8 cellular contexts compared by ENCODE assay signal in the genomic region with DNA sequence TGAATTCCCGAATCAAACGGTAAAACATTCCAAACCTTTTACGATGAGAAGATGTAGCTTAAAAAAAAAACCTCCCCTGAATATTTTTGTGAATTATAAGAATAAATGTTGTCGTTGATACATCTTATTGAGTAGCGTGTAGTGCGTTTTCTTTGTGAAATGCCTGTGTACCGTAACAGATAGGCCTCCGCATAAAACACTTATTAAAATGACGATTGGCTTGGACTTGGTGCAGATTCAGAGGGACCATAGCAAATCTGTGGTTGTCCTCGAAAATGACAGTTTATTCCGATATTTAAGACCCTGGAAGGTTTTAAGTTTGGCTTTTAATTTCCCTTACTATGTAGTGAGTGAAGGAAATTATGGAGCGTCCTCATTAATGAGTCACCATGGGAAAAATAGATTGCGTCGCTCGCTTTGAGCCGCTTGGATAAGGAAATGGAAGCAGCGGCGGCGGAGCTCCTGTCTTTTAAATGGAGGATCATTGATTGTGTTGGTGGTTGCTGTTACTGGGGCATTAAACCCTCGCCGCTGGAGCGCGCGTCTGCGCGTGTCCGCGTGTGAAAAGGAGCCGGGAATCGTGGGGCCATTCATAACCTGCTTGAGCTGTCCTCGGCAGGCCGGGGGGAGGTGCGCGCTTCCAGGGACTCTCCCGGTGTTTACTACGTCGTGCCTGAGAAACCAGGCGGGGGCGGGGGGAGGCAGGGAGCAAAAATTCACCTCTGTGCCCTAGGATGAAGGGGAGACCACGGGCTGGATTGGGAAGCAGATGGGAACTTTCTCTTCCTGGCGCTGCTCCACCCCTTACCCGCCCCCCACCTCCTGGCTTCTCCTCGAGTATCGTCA. TPM values are rescaled to one million over a fixed set of nuclear protein-coding genes. Genes with fewer than 3 reads are reported as not detected.
DNase-seq lines count a peak whose midpoint lies in the region; ATAC-seq and TF ChIP-seq lines count a peak whose summit lies in the region.

No MANE protein-coding gene starts in this region.

- BruUV-seq in Calu3 (replicated peaks; lab: Mats Ljungman, UMichigan) = TSS peak; percentile 39

- H3K4me1 Mint-ChIP-seq in Calu3 (ENCODE audit: low read depth, unreplicated experiment) = no peaks in the 10 kb centered on the region
- H3K4me1 Mint-ChIP-seq in activated T-helper 2 cell treated with anti-CD3 and anti-CD28 coated beads, Interferon-gamma antibody, Interleukin-2, Interleukin-4, amounts not matched to agents 10 μg/mL and 5 μg/mL and 100 μg/mL, durations not matched to agents 14 hours and 24 hours and 36 hours (ENCODE audit: low read depth) = peaks cover 46% of the 10 kb centered on the region
- H3K4me1 Mint-ChIP-seq in natural killer cell = peaks cover 30% of the 10 kb centered on the region in 2 donors
- peaks cover 64% of the 10 kb centered on the region for H3K4me1 Mint-ChIP-seq in stimulated activated naive CD8-positive, alpha-beta T cell treated with anti-CD3 and anti-CD28 coated beads, Interleukin-15, amount 100 ng/mL, for 72 hours

- no peak overlapping the region for H2AFZ ChIP-seq in Karpas-422 (ENCODE audit: low read length)

- TF ChIP-seq CTCF in Calu3 (IDR thresholded peaks at IDR 0.05; ENCODE audit: unreplicated experiment) (no peak), fibroblast of mammary gland (conservative IDR thresholded peaks at IDR 0.05; ENCODE audit: control insufficient read depth, insufficient read depth, low read depth, low read length) (no peak), natural killer cell (IDR thresholded peaks at IDR 0.05) (no peak)

- peaks cover 32% of the 10 kb centered on the region for H4K20me1 ChIP-seq in Karpas-422 (ENCODE audit: insufficient read depth, low read depth, low read length)

- H3K4me3 Mint-ChIP-seq in Calu3 (ENCODE audit: low read depth, unreplicated experiment) = peak overlapping the region; percentile 90
- H3K4me3 Mint-ChIP-seq in activated T-helper 2 cell treated with anti-CD3 and anti-CD28 coated beads, Interferon-gamma antibody, Interleukin-2, Interleukin-4, amounts not matched to agents 10 μg/mL and 5 μg/mL and 100 μg/mL, durations not matched to agents 14 hours and 24 hours and 36 hours (ENCODE audit: low read depth) = peak overlapping the region; percentile 99
- H3K4me3 Mint-ChIP-seq in natural killer cell = peak overlapping the region; percentile 98
- H3K4me3 Mint-ChIP-seq in stimulated activated naive CD8-positive, alpha-beta T cell treated with anti-CD3 and anti-CD28 coated beads, Interleukin-15, amount 100 ng/mL, for 72 hours = peak overlapping the region; percentile 96 to 97

- H3K27me3 ChIP-seq in Karpas-422 (ENCODE audit: low read length) = no peaks in the 10 kb centered on the region

- H3K36me3 ChIP-seq in Karpas-422 (ENCODE audit: insufficient read depth, low read length) = no peaks in the 10 kb centered on the region

- peak; percentile 79 for DNase-seq in Calu3
- DNase-seq in Karpas-422 = peak; percentile 65
- peak; percentile 47 for DNase-seq in activated T-helper 2 cell treated with anti-CD3 and anti-CD28 coated beads, Interferon-gamma antibody, Interleukin-2, Interleukin-4, amounts not matched to agents 10 μg/mL and 5 μg/mL and 100 μg/mL, durations not matched to agents 14 hours and 24 hours and 36 hours (ENCODE audit: low spot score)
- DNase-seq in fibroblast of mammary gland (ENCODE audit: low read depth) = peak; percentile 80
- peak; percentile 64 for DNase-seq in natural killer cell
- DNase-seq in stimulated activated naive CD8-positive, alpha-beta T cell treated with anti-CD3 and anti-CD28 coated beads, Interleukin-15, amount 100 ng/mL, for 72 hours = peak; percentile 51 to 64

- CTCF ChIA-PET in Calu3 (lab: Charles Lee) = interaction anchor here (0.6 to 1.0 kb wide), 6 partner anchors 15 to 80 kb away, joined by 3 to 10 read pairs (median 5); no protein-coding TSS in a partner anchor

- H3K36me3 Mint-ChIP-seq in Calu3 (ENCODE audit: insufficient read depth, unreplicated experiment) (peaks cover 34% of the 10 kb centered on the region), natural killer cell (no peaks in the 10 kb centered on the region)
- peaks cover 26% of the 10 kb centered on the region for H3K36me3 Mint-ChIP-seq in activated T-helper 2 cell treated with anti-CD3 and anti-CD28 coated beads, Interferon-gamma antibody, Interleukin-2, Interleukin-4, amounts not matched to agents 10 μg/mL and 5 μg/mL and 100 μg/mL, durations not matched to agents 14 hours and 24 hours and 36 hours (ENCODE audit: low read depth)

- peaks cover 72% of the 10 kb centered on the region for H3K4me1 ChIP-seq in Karpas-422 (ENCODE audit: low read length)

- H3K27me3 Mint-ChIP-seq in Calu3 (ENCODE audit: unreplicated experiment) (no peaks in the 10 kb centered on the region), natural killer cell (ENCODE audit: low read depth in 2 of 2) (no peaks in the 10 kb centered on the region)
- no peaks in the 10 kb centered on the region for H3K27me3 Mint-ChIP-seq in activated T-helper 2 cell treated with anti-CD3 and anti-CD28 coated beads, Interferon-gamma antibody, Interleukin-2, Interleukin-4, amounts not matched to agents 10 μg/mL and 5 μg/mL and 100 μg/mL, durations not matched to agents 14 hours and 24 hours and 36 hours (ENCODE audit: low read depth)
- no peaks in the 10 kb centered on the region for H3K27me3 Mint-ChIP-seq in stimulated activated naive CD8-positive, alpha-beta T cell treated with anti-CD3 and anti-CD28 coated beads, Interleukin-15, amount 100 ng/mL, for 72 hours

- peaks cover 49% of the 10 kb centered on the region for H3K79me2 ChIP-seq in Karpas-422 (ENCODE audit: low read length)

- intact Hi-C loops in Calu3 (cut with micrococcal nuclease; ENCODE audit: unreplicated experiment) (loop anchor here (5.0 kb wide), 1 partner anchor 52 kb away; no protein-coding TSS in a partner anchor), natural killer cell (cut with micrococcal nuclease) (loop anchor here (5.0 kb wide), 1 partner anchor 128 kb away; the partner anchor contains the start of gene ZBTB17)
- intact Hi-C loops in activated T-helper 2 cell treated with anti-CD3 and anti-CD28 coated beads, Interferon-gamma antibody, Interleukin-2, Interleukin-4, amounts not matched to agents 10 μg/mL and 5 μg/mL and 100 μg/mL, durations not matched to agents 14 hours and 24 hours and 36 hours (cut with micrococcal nuclease) = loop anchor here (5.0 kb wide), 1 partner anchor 128 kb away; the partner anchor contains the start of gene ZBTB17

- H3K4me3 ChIP-seq in Karpas-422 (ENCODE audit: low read length) = peak overlapping the region; percentile 72
- peak overlapping the region; percentile 77 for H3K4me3 ChIP-seq in fibroblast of mammary gland (ENCODE audit: control insufficient read depth, low read depth, low read length)

- H3K9me2 ChIP-seq in Karpas-422 (replicated peaks; ENCODE audit: insufficient read depth, low read length) = no peaks in the 10 kb centered on the region

- no peak overlapping the region for H3K27ac ChIP-seq in Karpas-422 (ENCODE audit: low read length)

- ATAC-seq in natural killer cell (peak in 1 of 3 donors; percentile 10), HG02642 (IDR thresholded peaks at IDR 0.05; ENCODE audit: poor library complexity, unreplicated experiment) (no peak)
- ATAC-seq in stimulated activated naive CD8-positive, alpha-beta T cell treated with anti-CD3 and anti-CD28 coated beads, Interleukin-15, amount 100 ng/mL, for 72 hours = no peak

- H3K9me3 ChIP-seq in Karpas-422 (ENCODE audit: low read length) = no peaks in the 10 kb centered on the region

- no peaks in the 10 kb centered on the region for H3K9me3 Mint-ChIP-seq in Calu3 (ENCODE audit: low read depth, unreplicated experiment)
- H3K9me3 Mint-ChIP-seq in activated T-helper 2 cell treated with anti-CD3 and anti-CD28 coated beads, Interferon-gamma antibody, Interleukin-2, Interleukin-4, amounts not matched to agents 10 μg/mL and 5 μg/mL and 100 μg/mL, durations not matched to agents 14 hours and 24 hours and 36 hours = no peaks in the 10 kb centered on the region
- H3K9me3 Mint-ChIP-seq in natural killer cell = no peaks in the 10 kb centered on the region
- H3K9me3 Mint-ChIP-seq in stimulated activated naive CD8-positive, alpha-beta T cell treated with anti-CD3 and anti-CD28 coated beads, Interleukin-15, amount 100 ng/mL, for 72 hours = no peaks in the 10 kb centered on the region

- peak overlapping the region; percentile 86 for H3K4me2 ChIP-seq in Karpas-422 (ENCODE audit: low read depth, low read length, poor library complexity, severe bottlenecking)

- peak overlapping the region; percentile 87 for H3K27ac Mint-ChIP-seq in Calu3 (ENCODE audit: unreplicated experiment)
- peak overlapping the region; percentile 86 for H3K27ac Mint-ChIP-seq in activated T-helper 2 cell treated with anti-CD3 and anti-CD28 coated beads, Interferon-gamma antibody, Interleukin-2, Interleukin-4, amounts not matched to agents 10 μg/mL and 5 μg/mL and 100 μg/mL, durations not matched to agents 14 hours and 24 hours and 36 hours
- H3K27ac Mint-ChIP-seq in natural killer cell = peak overlapping the region; percentile 95 to 96
- peak overlapping the region; percentile 93 to 99 for H3K27ac Mint-ChIP-seq in stimulated activated naive CD8-positive, alpha-beta T cell treated with anti-CD3 and anti-CD28 coated beads, Interleukin-15, amount 100 ng/mL, for 72 hours

- H3K9ac ChIP-seq in Karpas-422 (ENCODE audit: low read length) = peak overlapping the region; percentile 81

TF ChIP-seq in PFSK-1, 5 proteins besides CTCF, POLR2A, EP300 and RAD21 (continues in another document):
- peak; percentile 87 for TF ChIP-seq FOXP2 (optimal IDR thresholded peaks at IDR 0.05; ENCODE audit: borderline replicate concordance, extremely low read depth, extremely low read length, insufficient read depth)
- peak; percentile 55; the same call in 1 of the 2 replicates for TF ChIP-seq POLR2AphosphoS5 (IDR thresholded peaks at IDR 0.05; ENCODE audit: low read depth, low read length)
- TF ChIP-seq SIN3A (IDR thresholded peaks at IDR 0.05; ENCODE audit: borderline replicate concordance, insufficient read depth, low read length) = peak; percentile 89; the same call in 1 of the 2 replicates

RNA-seq across cellular contexts. Expression of gene SPEN, which starts 1.6 kb away (rescaled TPM):
- total RNA-seq in Calu3 (2022) (48.3 and 53.6 TPM in 2 replicates), natural killer cell (100 to 1,000 TPM in 2 of 3 donors, 10 to 100 TPM in 1; 98.1 to 114 (median 105) TPM)
- 17.9 and 26.8 TPM in 2 replicates for total RNA-seq in Karpas-422 (2014; rRNA removed; shearing (Covaris generic); ENCODE audit: low replicate concordance)
- 28.2 TPM for polyA plus RNA-seq in PFSK-1 (2012; ENCODE audit: insufficient read length, low read depth)
- 75.0 and 75.9 TPM in 2 replicates for total RNA-seq in activated T-helper 2 cell treated with anti-CD3 and anti-CD28 coated beads, Interferon-gamma antibody, Interleukin-2, Interleukin-4, amounts not matched to agents 10 μg/mL and 5 μg/mL and 100 μg/mL, durations not matched to agents 14 hours and 24 hours and 36 hours

RNA-seq across cellular contexts. Expression of gene UQCRHL, which starts 41.7 kb away (rescaled TPM):
- 3.3 and 3.6 TPM in 2 replicates for total RNA-seq in Calu3 (2022)
- 5.4 and 6.4 TPM in 2 replicates for total RNA-seq in Karpas-422 (2014; rRNA removed; shearing (Covaris generic); ENCODE audit: low replicate concordance)
- 1.4 TPM for polyA plus RNA-seq in PFSK-1 (2012; ENCODE audit: insufficient read length, low read depth)
- total RNA-seq in activated T-helper 2 cell treated with anti-CD3 and anti-CD28 coated beads, Interferon-gamma antibody, Interleukin-2, Interleukin-4, amounts not matched to agents 10 μg/mL and 5 μg/mL and 100 μg/mL, durations not matched to agents 14 hours and 24 hours and 36 hours = 1.5 and 1.6 TPM in 2 replicates
- total RNA-seq in natural killer cell = 1 to 10 TPM in 2 of 3 donors, under 1 TPM in 1; 0.87 to 1.2 (median 1.0) TPM
